Comparison of ENCODE assay signal across 8 cellular contexts in genomic region chr14:89641495-89642162, GRCh38.
DNase-seq lines count a peak whose midpoint lies in the region; ATAC-seq lines count a peak whose summit lies in the region.

No MANE protein-coding gene starts in this region.

- H3K4me3 ChIP-seq in MG63, result no peak overlapping the region

- H3K36me3 ChIP-seq in MG63, result no peaks in the 10 kb centered on the region

- intact Hi-C loops in left colon (cut with DNase I, micrococcal nuclease) (no loop called here), cardiac septum (cut with DNase I) (no loop called here)

- H3K27me3 ChIP-seq in MG63, result no peaks in the 10 kb centered on the region

- H3K9me3 ChIP-seq in MG63, result no peaks in the 10 kb centered on the region

- DNase-seq in left colon (no peak), MG63 (no peak), UCSD-AML1 (lab: John Stamatoyannopoulos, UW; ENCODE audit: unreplicated experiment) (no peak), NCI-H1436 treated with DMSO at 0.1 percent for 48 hours (lab: John Stamatoyannopoulos, UW) (no peak), cardiac septum (ENCODE audit: low spot score) (no peak)

- ATAC-seq in GM18508 (IDR thresholded peaks at IDR 0.05; ENCODE audit: insufficient read depth, unreplicated experiment) (peak; percentile 97), GM21367 (IDR thresholded peaks at IDR 0.05; ENCODE audit: unreplicated experiment) (peak; percentile 99), HG03439 (IDR thresholded peaks at IDR 0.05; ENCODE audit: unreplicated experiment) (peak; percentile 96), left colon (peak; percentile 95)
